In the genomic region with DNA sequence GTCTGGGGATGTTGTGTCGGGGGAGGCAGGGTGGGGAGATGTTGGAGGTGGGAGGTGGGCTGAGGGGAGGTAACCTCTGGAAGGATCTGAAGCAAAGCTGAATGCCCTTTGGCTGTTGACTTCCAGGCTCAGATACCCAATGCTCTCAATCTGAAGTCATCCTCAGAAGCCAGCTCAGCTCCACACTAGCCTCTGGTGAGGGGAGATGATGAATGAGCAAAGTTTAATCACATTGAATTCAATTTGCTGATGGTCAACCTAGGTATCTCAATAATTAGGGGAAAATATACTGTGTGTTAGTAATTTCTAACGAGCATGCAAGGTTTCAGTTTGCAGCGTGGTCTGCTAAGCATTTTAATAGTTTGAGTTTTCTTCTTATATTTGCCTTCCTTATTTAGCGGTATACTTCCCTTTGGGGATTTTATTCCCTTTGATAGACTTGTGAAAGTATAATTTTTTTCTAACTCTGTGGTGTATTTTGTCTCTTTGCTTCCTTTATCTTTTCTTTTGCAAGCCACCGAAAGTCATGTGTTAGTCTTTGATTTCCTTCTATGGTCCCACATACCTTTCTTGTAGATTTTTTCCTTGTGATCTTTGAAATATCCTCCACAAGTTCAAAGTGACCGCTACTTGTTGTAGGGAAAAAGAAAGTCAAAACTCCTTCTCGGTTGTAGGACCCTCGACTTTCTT, we compare ENCODE assay signal across 1 cellular context.
TF ChIP-seq lines count a peak whose summit lies in the region.

No MANE protein-coding gene starts in this region.

TF ChIP-seq in K562, 482 proteins besides CTCF, POLR2A, EP300 and RAD21 (continued from another document):
- no peak for TF ChIP-seq CLOCK (CRISPR knock-in tag; IDR thresholded peaks at IDR 0.05; ENCODE audit: borderline replicate concordance)
- no peak for TF ChIP-seq CREB3 (tag; conservative IDR thresholded peaks at IDR 0.05; ENCODE audit: low read depth)
- TF ChIP-seq ZNF561 (CRISPR knock-in tag; conservative IDR thresholded peaks at IDR 0.05): no peak
- no peak for TF ChIP-seq RHOXF2B (CRISPR knock-in tag; conservative IDR thresholded peaks at IDR 0.05)
- no peak for TF ChIP-seq USF1 (CRISPR knock-in tag; IDR thresholded peaks at IDR 0.05)
- TF ChIP-seq KDM4B (IDR thresholded peaks at IDR 0.05; ENCODE audit: borderline replicate concordance in 2 of 2, low read depth in 1 of 2): no peak
- no peak for TF ChIP-seq DDX20 (tag; IDR thresholded peaks at IDR 0.05; ENCODE audit: low read depth)
